In genomic region chr1:44031900-44032817, GRCh38 we compare ENCODE assay signal across 8 cellular contexts. TPM values are rescaled to one million over a fixed set of nuclear protein-coding genes. Genes with fewer than 3 reads are reported as not detected.
DNase-seq lines count a peak whose midpoint lies in the region; ATAC-seq and TF ChIP-seq lines count a peak whose summit lies in the region.

No MANE protein-coding gene starts in this region.

- H3K4me3 Mint-ChIP-seq in activated T-cell treated with anti-CD3 and anti-CD28 coated beads, Interleukin-2, amount 50 U/mL, for 72 hours: peak overlapping the region; percentile 90 to 91

- H3K4me3 ChIP-seq in adrenal gland: no peak overlapping the region
- peak overlapping the region in 1 of 2 donors; percentile 86 for H3K4me3 ChIP-seq in left lung
- peak overlapping the region in 3 of 4 donors; percentile 82 to 88 (median 84) for H3K4me3 ChIP-seq in transverse colon
- no peak overlapping the region for H3K4me3 ChIP-seq in psoas muscle

- intact Hi-C loops in adrenal gland (cut with DNase I): loop anchor here in 1 of 2 donors (10.0 kb wide), 1 partner anchor 507 kb away; no protein-coding TSS in a partner anchor
- intact Hi-C loops in left lung (cut with DNase I): no loop called here
- intact Hi-C loops in transverse colon (cut with DNase I; ENCODE audit: low total_unique reads): no loop called here
- intact Hi-C loops in psoas muscle (cut with DNase I): loop anchor here in 1 of 2 donors (10.0 kb wide), 1 partner anchor 267 kb away; no protein-coding TSS in a partner anchor

- TF ChIP-seq CTCF in adrenal gland (IDR thresholded peaks at IDR 0.05): no peak
- TF ChIP-seq CTCF in left lung (IDR thresholded peaks at IDR 0.05): no peak
- no peak for TF ChIP-seq CTCF in transverse colon (IDR thresholded peaks at IDR 0.05)
- no peak for TF ChIP-seq CTCF in psoas muscle (IDR thresholded peaks at IDR 0.05)

- H3K36me3 Mint-ChIP-seq in activated T-cell treated with anti-CD3 and anti-CD28 coated beads, Interleukin-2, amount 50 U/mL, for 72 hours (ENCODE audit: insufficient read depth in 2 of 2): peaks cover 5 to 6% of the 10 kb centered on the region in 2 donors

- H3K4me1 Mint-ChIP-seq in activated T-cell treated with anti-CD3 and anti-CD28 coated beads, Interleukin-2, amount 50 U/mL, for 72 hours (ENCODE audit: low read depth): peaks cover 45% of the 10 kb centered on the region

- no peak overlapping the region for H3K27ac Mint-ChIP-seq in activated T-cell treated with anti-CD3 and anti-CD28 coated beads, Interleukin-2, amount 50 U/mL, for 72 hours

- 61 to 66% (median 64%) methylated on average over 9 to 10 of the region's 10 CpGs for WGBS in adrenal gland, 4 donors
- 47 to 58% methylated on average over 7 to 10 of the region's 10 CpGs for WGBS in transverse colon (ENCODE audit: low coverage in 1 of 2), 2 donors
- 52 to 67% (median 57%) methylated on average over 10 of the region's 10 CpGs for WGBS in psoas muscle, 3 donors

- no peaks in the 10 kb centered on the region for H3K36me3 ChIP-seq in adrenal gland (replicated peaks in 1 of 2)
- H3K36me3 ChIP-seq in left lung: no peaks in the 10 kb centered on the region
- H3K36me3 ChIP-seq in transverse colon: no peaks in the 10 kb centered on the region
- no peaks in the 10 kb centered on the region for H3K36me3 ChIP-seq in psoas muscle (ENCODE audit: insufficient read depth in 1 of 2, low read depth in 1 of 2)

- in situ Hi-C loops in transverse colon (cut with MboI; ENCODE audit: low pct_ligation_motif_present in 1 of 4, low pct_unique_long_range_greater_than_20kb in 1 of 4, low sequenced_read_pairs in 3 of 4): loop anchor here in 1 of 4 donors (25.0 kb wide), 1 partner anchor 270 kb away; no protein-coding TSS in a partner anchor

- TF ChIP-seq POLR2A in adrenal gland (IDR thresholded peaks at IDR 0.05): no peak
- TF ChIP-seq POLR2A in transverse colon (IDR thresholded peaks at IDR 0.05): no peak

- no peaks in the 10 kb centered on the region for H3K9me3 ChIP-seq in adrenal gland (replicated peaks in 1 of 3)
- H3K9me3 ChIP-seq in left lung: no peaks in the 10 kb centered on the region
- no peaks in the 10 kb centered on the region for H3K9me3 ChIP-seq in transverse colon
- no peaks in the 10 kb centered on the region for H3K9me3 ChIP-seq in psoas muscle

- H3K27me3 ChIP-seq in adrenal gland (no peaks in the 10 kb centered on the region), left lung (peaks cover 0 to 23% of the 10 kb centered on the region in 2 donors), transverse colon (no peaks in the 10 kb centered on the region), psoas muscle (ENCODE audit: insufficient read depth in 3 of 3, low read length in 2 of 3) (no peaks in the 10 kb centered on the region)

- H3K27me3 Mint-ChIP-seq in activated T-cell treated with anti-CD3 and anti-CD28 coated beads, Interleukin-2, amount 50 U/mL, for 72 hours (ENCODE audit: low read depth): no peaks in the 10 kb centered on the region

- no peak for DNase-seq in activated T-cell treated with anti-CD3 and anti-CD28 coated beads, Interleukin-2, amount 50 U/mL, for 72 hours
- DNase-seq in activated T-cell treated with anti-CD3 and anti-CD28 coated beads, Interleukin-2, amount 50 U/mL, for 48 hours: no peak
- DNase-seq in adrenal gland (peak in 1 of 7 donors; percentile 60), left lung (no peak), transverse colon (peak; percentile 58), globus pallidus (ENCODE audit: low spot score) (no peak), superior temporal gyrus (ENCODE audit: extremely low spot score) (no peak), psoas muscle (no peak)

- H3K27ac ChIP-seq in adrenal gland (peak overlapping the region in 3 of 5 donors; percentile 9 to 90 (median 58)), left lung (peak overlapping the region; percentile 82 to 87), transverse colon (peak overlapping the region; percentile 90 to 98 (median 96)), psoas muscle (no peak overlapping the region)

- no peak for TF ChIP-seq EP300 in transverse colon (IDR thresholded peaks at IDR 0.05; ENCODE audit: low read depth)

- peaks cover 26 to 44% of the 10 kb centered on the region in 2 donors for H3K4me1 ChIP-seq in adrenal gland (replicated peaks in 1 of 2)
- H3K4me1 ChIP-seq in left lung: peaks cover 10 to 37% of the 10 kb centered on the region in 2 donors
- peaks cover 27 to 53% (median 48%) of the 10 kb centered on the region in 4 donors for H3K4me1 ChIP-seq in transverse colon
- H3K4me1 ChIP-seq in psoas muscle: peaks cover 24% of the 10 kb centered on the region

- no peak for ATAC-seq in activated T-cell treated with anti-CD3 and anti-CD28 coated beads, Interleukin-2, amount 50 U/mL, for 72 hours (replicated peaks in 1 of 2)
- ATAC-seq in left lung (peak; percentile 1), psoas muscle (no peak)

- no peaks in the 10 kb centered on the region for H3K9me3 Mint-ChIP-seq in activated T-cell treated with anti-CD3 and anti-CD28 coated beads, Interleukin-2, amount 50 U/mL, for 72 hours

RNA-seq across cellular contexts. Expression of gene SLC6A9, which starts 0.9 kb away (rescaled TPM):
- total RNA-seq in activated T-cell treated with anti-CD3 and anti-CD28 coated beads, Interleukin-2, amount 50 U/mL, for 72 hours: 10 to 100 TPM; 24.5 to 28.3 TPM
- total RNA-seq in adrenal gland (100 to 1,000 TPM in 1 of 8 donors, 10 to 100 TPM in 7; 11.9 to 198 (median 23.5) TPM), left lung (10 to 100 TPM; 12.4 to 28.5 TPM), transverse colon (10 to 100 TPM; 22.4 to 31.8 (median 29.5) TPM), psoas muscle (1 to 10 TPM in 1 of 4 donors, under 1 TPM in 3; 0.71 to 1.2 (median 0.75) TPM)
- polyA plus RNA-seq in adrenal gland (10 to 100 TPM; 11.8 to 77.2 (median 27.6) TPM), psoas muscle (under 1 TPM; 0.28 to 0.40 (median 0.40) TPM)

RNA-seq across cellular contexts. Expression of gene CCDC24, which starts 40.8 kb away (rescaled TPM):
- total RNA-seq in activated T-cell treated with anti-CD3 and anti-CD28 coated beads, Interleukin-2, amount 50 U/mL, for 72 hours: 1 to 10 TPM in 1 of 2 donors, under 1 TPM in 1; 0.99 to 1.4 TPM
- total RNA-seq in adrenal gland (10 to 100 TPM in 5 of 8 donors, 1 to 10 TPM in 3; 5.8 to 16.8 (median 11.7) TPM), left lung (10 to 100 TPM in 1 of 2 donors, 1 to 10 TPM in 1; 9.9 to 13.7 TPM), transverse colon (10 to 100 TPM; 13.8 to 22.0 (median 17.6) TPM), psoas muscle (1 to 10 TPM; 1.1 to 1.9 (median 1.6) TPM)
- polyA plus RNA-seq in adrenal gland (10 to 100 TPM in 2 of 3 donors, 1 to 10 TPM in 1; 3.1 to 53.5 (median 52.5) TPM), psoas muscle (1 to 10 TPM in 2 of 3 donors, under 1 TPM in 1; 0.83 to 3.9 (median 2.3) TPM)

RNA-seq across cellular contexts. Expression of gene B4GALT2, which starts 53.1 kb away (rescaled TPM):
- 10 to 100 TPM; 19.5 to 20.4 TPM for total RNA-seq in activated T-cell treated with anti-CD3 and anti-CD28 coated beads, Interleukin-2, amount 50 U/mL, for 72 hours
- 10 to 100 TPM; 18.8 to 47.9 (median 28.0) TPM for total RNA-seq in adrenal gland
- polyA plus RNA-seq in adrenal gland: 10 to 100 TPM; 18.2 to 34.3 (median 24.1) TPM
- 10 to 100 TPM; 39.1 to 50.1 TPM for total RNA-seq in left lung
- 10 to 100 TPM; 16.5 to 19.5 (median 18.6) TPM for total RNA-seq in transverse colon
- total RNA-seq in psoas muscle: 10 to 100 TPM; 33.5 to 54.9 (median 50.7) TPM
- 10 to 100 TPM; 57.1 to 81.0 (median 60.2) TPM for polyA plus RNA-seq in psoas muscle

RNA-seq across cellular contexts. Expression of gene ATP6V0B, which starts 57.4 kb away (rescaled TPM):
- 10 to 100 TPM; 89.9 to 98.0 TPM for total RNA-seq in activated T-cell treated with anti-CD3 and anti-CD28 coated beads, Interleukin-2, amount 50 U/mL, for 72 hours
- 100 to 1,000 TPM; 177 to 318 (median 216) TPM for total RNA-seq in adrenal gland
- polyA plus RNA-seq in adrenal gland: 100 to 1,000 TPM; 141 to 302 (median 161) TPM
- total RNA-seq in left lung: 100 to 1,000 TPM; 176 to 239 TPM
- 100 to 1,000 TPM in 2 of 4 donors, 10 to 100 TPM in 2; 29.2 to 203 (median 97.9) TPM for total RNA-seq in transverse colon
- 100 to 1,000 TPM in 3 of 4 donors, 10 to 100 TPM in 1; 87.9 to 133 (median 106) TPM for total RNA-seq in psoas muscle
- 100 to 1,000 TPM; 159 to 260 (median 236) TPM for polyA plus RNA-seq in psoas muscle

Comparison
In these comparisons a context has a peak if more than half of its experiments do, and no peak if none do; other contexts are left out.
1. H3K4me3 ChIP-seq: peak in transverse colon (3 of 4); none in adrenal gland (0 of 4) and psoas muscle (single experiment).
2. RNA of gene SLC6A9, which starts 0.9 kb away (total RNA-seq): 22.4 to 31.8 TPM in transverse colon, 12.4 to 28.5 TPM in left lung, 24.5 to 28.3 TPM in activated T-cell treated with anti-CD3 and anti-CD28 coated beads, Interleukin-2, amount 50 U/mL, for 72 hours and 11.9 to 198 TPM in adrenal gland; 0.71 to 1.2 TPM in psoas muscle; every median in the first group is over 4 times any median in the second.